In genomic region chr1:75785964-75786853, GRCh38 we compare ENCODE assay signal across 8 cellular contexts. TPM values are rescaled to one million over a fixed set of nuclear protein-coding genes. Genes with fewer than 3 reads are reported as not detected.
A peak's percentile ranks its signal among the peaks of the same experiment; 100 is the strongest.
DNase-seq lines count a peak whose midpoint lies in the region; ATAC-seq, FAIRE-seq and TF ChIP-seq lines count a peak whose summit lies in the region.

RABGGTB (plus strand) TSS chr1:75786256; CDS start chr1:75786272, 16 bp downstream.

- in situ Hi-C loops in astrocyte of the cerebellum (cut with HindIII; ENCODE audit: low sequenced_read_pairs): no loop called here

- H3K36me3 ChIP-seq in rectal smooth muscle tissue (ENCODE audit: control insufficient read depth, insufficient read depth, low read length) (no peaks in the 10 kb centered on the region), aorta (ENCODE audit: control insufficient read depth in 1 of 2, insufficient read depth in 2 of 2, low read length in 1 of 2) (peaks cover 0 to 2% of the 10 kb centered on the region in 2 donors)

- peak; percentile 79 for ATAC-seq in HG02981 (IDR thresholded peaks at IDR 0.05; ENCODE audit: unreplicated experiment)
- peak; percentile 100 for ATAC-seq in aorta (ENCODE audit: low FRiP score)

- H3K27ac ChIP-seq in rectal smooth muscle tissue (ENCODE audit: low read depth, low read length) (peak within 1 kb of the TSS; percentile 72), aorta (ENCODE audit: low read depth in 1 of 2, low read length in 2 of 2) (peak within 1 kb of the TSS; percentile 71 to 85)

- DNase-seq in GM18507 (ENCODE audit: extremely low spot score, insufficient read length, low read depth) (peak; percentile 78), NCI-H2029 treated with DMSO at 0.1 percent for 48 hours (lab: John Stamatoyannopoulos, UW) (peak; percentile 97), T-helper 9 cell (peak; percentile 84), astrocyte of the cerebellum (ENCODE audit: low read depth) (peak; percentile 93), hepatic stellate cell (ENCODE audit: low spot score) (peak; percentile 93), aorta (peak; percentile 97)

- H3K4me1 ChIP-seq in rectal smooth muscle tissue (ENCODE audit: control insufficient read depth, insufficient read depth, low read length) (peaks cover 19% of the 10 kb centered on the region), aorta (ENCODE audit: control insufficient read depth in 1 of 2, insufficient read depth in 2 of 2, low read length in 2 of 2) (peaks cover 2 to 11% of the 10 kb centered on the region in 2 donors)

- no peak for TF ChIP-seq CTCF in astrocyte of the cerebellum (IDR thresholded peaks at IDR 0.05; ENCODE audit: low read depth, low read length, missing control alignments)

- H3K27me3 ChIP-seq in rectal smooth muscle tissue (ENCODE audit: control insufficient read depth, insufficient read depth, low read length): no peaks in the 10 kb centered on the region
- H3K27me3 ChIP-seq in aorta (ENCODE audit: control insufficient read depth in 1 of 2, insufficient read depth in 2 of 2, low read length in 1 of 2): no peaks in the 10 kb centered on the region

- peak within 1 kb of the TSS; percentile 43 for H3K9ac ChIP-seq in rectal smooth muscle tissue (ENCODE audit: low read length)

- WGBS in aorta, 2 donors: 0 to 1% methylated on average over 28 of the region's 28 CpGs

- intact Hi-C loops in aorta (cut with DNase I): loop anchor here (1.0 to 5.0 kb wide), 3 partner anchors 17 to 64 kb away; partner anchors contain the start of gene ACADM (in 2 of the 2)

- peak; percentile 95 for FAIRE-seq in GM18507 (lab: Jason Lieb, UNC)

- peak within 1 kb of the TSS; percentile 67 for H3K4me3 ChIP-seq in astrocyte of the cerebellum (ENCODE audit: low read depth, low read length)
- H3K4me3 ChIP-seq in rectal smooth muscle tissue (ENCODE audit: low read length): peak within 1 kb of the TSS; percentile 85
- peak within 1 kb of the TSS; percentile 84 to 98 for H3K4me3 ChIP-seq in aorta (ENCODE audit: low read length in 2 of 2)

- H3K9me3 ChIP-seq in aorta (ENCODE audit: control insufficient read depth, low read length): no peaks in the 10 kb centered on the region

RNA-seq across cellular contexts. Expression of gene RABGGTB, which starts in this region (rescaled TPM):
- 10 to 100 TPM; 53.7 to 77.3 TPM for total RNA-seq in aorta
- 10 to 100 TPM; 53.2 to 72.9 TPM for polyA plus RNA-seq in aorta

Comparison
In these comparisons a context has a peak if more than half of its experiments do, and no peak if none do; other contexts are left out.
1. Peak in every context shown above with its lines: DNase-seq, ATAC-seq, H3K4me3 ChIP-seq and H3K27ac ChIP-seq.